Comparison of ENCODE assay signal across 1 cellular context in the genomic region with DNA sequence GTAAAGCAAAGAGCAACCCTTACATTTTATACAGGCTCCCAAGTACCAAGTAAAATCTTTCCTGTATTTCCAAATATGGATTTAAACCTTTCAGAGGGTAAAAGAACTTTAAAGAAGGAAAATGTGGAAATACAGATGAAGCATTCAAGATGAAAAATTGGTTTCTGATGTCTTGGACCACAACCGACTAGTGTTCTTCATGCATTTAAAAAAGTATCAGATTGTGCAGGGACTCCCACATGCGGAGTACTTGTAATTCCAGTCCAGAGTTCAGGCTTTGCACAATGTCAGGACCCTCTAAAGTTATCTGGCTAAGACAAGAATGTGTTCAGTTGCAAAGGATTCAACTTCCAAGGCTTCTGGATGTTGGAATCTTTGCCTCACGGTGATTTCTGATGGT.
TF ChIP-seq lines count a peak whose summit lies in the region.

No MANE protein-coding gene starts in this region.

TF ChIP-seq in GM23338, 12 proteins besides CTCF, POLR2A, EP300 and RAD21:
- no peak for TF ChIP-seq ZNF462 (CRISPR knock-in tag; IDR thresholded peaks at IDR 0.05)
- TF ChIP-seq STAT1 (IDR thresholded peaks at IDR 0.05; ENCODE audit: unreplicated experiment), result no peak
- TF ChIP-seq, protein P1, sequence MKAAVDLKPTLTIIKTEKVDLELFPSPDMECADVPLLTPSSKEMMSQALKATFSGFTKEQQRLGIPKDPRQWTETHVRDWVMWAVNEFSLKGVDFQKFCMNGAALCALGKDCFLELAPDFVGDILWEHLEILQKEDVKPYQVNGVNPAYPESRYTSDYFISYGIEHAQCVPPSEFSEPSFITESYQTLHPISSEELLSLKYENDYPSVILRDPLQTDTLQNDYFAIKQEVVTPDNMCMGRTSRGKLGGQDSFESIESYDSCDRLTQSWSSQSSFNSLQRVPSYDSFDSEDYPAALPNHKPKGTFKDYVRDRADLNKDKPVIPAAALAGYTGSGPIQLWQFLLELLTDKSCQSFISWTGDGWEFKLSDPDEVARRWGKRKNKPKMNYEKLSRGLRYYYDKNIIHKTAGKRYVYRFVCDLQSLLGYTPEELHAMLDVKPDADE (IDR thresholded peaks at IDR 0.05), result no peak
- no peak for TF ChIP-seq JUNB (IDR thresholded peaks at IDR 0.05; ENCODE audit: unreplicated experiment)
- no peak for TF ChIP-seq POLR2AphosphoS5 (IDR thresholded peaks at IDR 0.05; ENCODE audit: low read depth)
- TF ChIP-seq REST (IDR thresholded peaks at IDR 0.05; ENCODE audit: unreplicated experiment), result no peak
- TF ChIP-seq EZH2 (IDR thresholded peaks at IDR 0.05; ENCODE audit: low read depth, unreplicated experiment), result no peak
- no peak for TF ChIP-seq ZNF114 (CRISPR knock-in tag; IDR thresholded peaks at IDR 0.05)
- no peak for TF ChIP-seq CREB1 (CRISPR knock-in tag; IDR thresholded peaks at IDR 0.05; ENCODE audit: low read depth)
- no peak for TF ChIP-seq ZNF331 (CRISPR knock-in tag; IDR thresholded peaks at IDR 0.05; ENCODE audit: low read depth)
- TF ChIP-seq NANOG (IDR thresholded peaks at IDR 0.05; ENCODE audit: borderline replicate concordance), result no peak
- no peak for TF ChIP-seq EZH2phosphoT487 (IDR thresholded peaks at IDR 0.05; ENCODE audit: unreplicated experiment)
